In genomic region chr5:113325054-113325453, GRCh38 we compare ENCODE assay signal across 18 cellular contexts.
DNase-seq lines count a peak whose midpoint lies in the region; ATAC-seq, FAIRE-seq and TF ChIP-seq lines count a peak whose summit lies in the region.
"Had no signal": no experiment of that assay in that cellular context is flagged by ENCODE, and none has a peak within 500 bp of the region (broad histone marks: within the 10 kb centered on the region; RNA-seq: fewer than 3 reads in every experiment).

No MANE protein-coding gene starts in this region.

- CTCF ChIA-PET in GM10248 (lab: Yijun Ruan, JAX) = no interaction called here

- H4K20me1 ChIP-seq in astrocyte (ENCODE audit: insufficient read depth, low read length) = no peaks in the 10 kb centered on the region

- H3K27ac Mint-ChIP-seq in astrocyte (ENCODE audit: unreplicated experiment) = no peak overlapping the region
- H3K27ac Mint-ChIP-seq: B cell had no signal

- H3K9ac ChIP-seq in astrocyte (ENCODE audit: low read length) = no peak overlapping the region

- no peaks in the 10 kb centered on the region for H3K27me3 Mint-ChIP-seq in astrocyte (ENCODE audit: low read depth, unreplicated experiment)

- H3K9me3 Mint-ChIP-seq in astrocyte (ENCODE audit: unreplicated experiment) = no peaks in the 10 kb centered on the region

- ATAC-seq in GM19395 (IDR thresholded peaks at IDR 0.05; ENCODE audit: unreplicated experiment) = no peak
- ATAC-seq: K562, SK-N-SH treated with all-trans-retinoic acid at 6 μM for 48 hours had no signal

- no peaks in the 10 kb centered on the region for H3K79me2 ChIP-seq in astrocyte (ENCODE audit: insufficient read depth, low read length)

- no peak overlapping the region for H2AFZ ChIP-seq in astrocyte (ENCODE audit: low read depth, low read length)

- TF ChIP-seq CTCF in astrocyte (IDR thresholded peaks at IDR 0.05; ENCODE audit: insufficient read depth, low read depth, low read length) = no peak
- no peak for TF ChIP-seq CTCF in GM10248 (IDR thresholded peaks at IDR 0.05; ENCODE audit: control extremely low read depth, extremely low read depth, low read depth, missing control alignments)

- H3K36me3 Mint-ChIP-seq in astrocyte (ENCODE audit: low read depth, unreplicated experiment) = peaks cover 4% of the 10 kb centered on the region

- H3K36me3 ChIP-seq in astrocyte (ENCODE audit: insufficient read depth, low read length) = no peaks in the 10 kb centered on the region
- H3K36me3 ChIP-seq: HAP-1 had no signal

- H3K27ac ChIP-seq in astrocyte (ENCODE audit: low read depth, low read length) = no peak overlapping the region

- H3K4me1 Mint-ChIP-seq in astrocyte (ENCODE audit: low read depth, unreplicated experiment) = peaks cover 12% of the 10 kb centered on the region
- H3K4me1 Mint-ChIP-seq: B cell had no signal

- H3K4me3 Mint-ChIP-seq in astrocyte (ENCODE audit: unreplicated experiment) = no peak overlapping the region
- H3K4me3 Mint-ChIP-seq: B cell had no signal

- POLR2A ChIA-PET in GM10248 (lab: Yijun Ruan, JAX) = no interaction called here

- DNase-seq in NCI-H226 (peak; percentile 71), astrocyte (ENCODE audit: low read depth) (peak; percentile 85), kidney glomerular epithelial cell (lab: John Stamatoyannopoulos, UW) (peak; percentile 39), GM10248 (ENCODE audit: extremely low spot score) (no peak), RKO (ENCODE audit: low spot score) (no peak)
- DNase-seq in activated CD4-positive, alpha-beta T cell treated with anti-CD3 and anti-CD28 coated beads for 4 hours = no peak
- DNase-seq: DMS 273 treated with DMSO at 0.1 percent for 48 hours, DND-41, NCI-H1105, NCI-H2081, NCI-H2171 treated with DMSO at 0.1 percent for 48 hours, RPMI8226, SIG-M5 had no signal

- no peak for FAIRE-seq in astrocyte (lab: Jason Lieb, UNC)
- FAIRE-seq: K562 had no signal

- H3K9me3 ChIP-seq in astrocyte (ENCODE audit: insufficient read depth, low read depth, low read length) = no peaks in the 10 kb centered on the region
- H3K9me3 ChIP-seq: HAP-1 had no signal

- H3K4me1 ChIP-seq in astrocyte (ENCODE audit: insufficient read depth, low read length) = no peaks in the 10 kb centered on the region

- no peak overlapping the region for H3K4me2 ChIP-seq in astrocyte (ENCODE audit: low read length)

- H3K27me3 ChIP-seq in astrocyte (ENCODE audit: insufficient read depth, low read length) = no peaks in the 10 kb centered on the region

- H3K4me3 ChIP-seq in astrocyte (ENCODE audit: insufficient read depth, low read depth, low read length) = no peak overlapping the region
- H3K4me3 ChIP-seq: HAP-1, K562 had no signal

Comparison
In these comparisons a context has a peak if more than half of its experiments do, and no peak if none do; other contexts are left out.
1. DNase-seq: peak in NCI-H226 (single experiment), astrocyte (single experiment) and kidney glomerular epithelial cell (single experiment); none in activated CD4-positive, alpha-beta T cell treated with anti-CD3 and anti-CD28 coated beads for 4 hours (0 of 2), GM10248 (single experiment) and RKO (single experiment).